In the genomic region with DNA sequence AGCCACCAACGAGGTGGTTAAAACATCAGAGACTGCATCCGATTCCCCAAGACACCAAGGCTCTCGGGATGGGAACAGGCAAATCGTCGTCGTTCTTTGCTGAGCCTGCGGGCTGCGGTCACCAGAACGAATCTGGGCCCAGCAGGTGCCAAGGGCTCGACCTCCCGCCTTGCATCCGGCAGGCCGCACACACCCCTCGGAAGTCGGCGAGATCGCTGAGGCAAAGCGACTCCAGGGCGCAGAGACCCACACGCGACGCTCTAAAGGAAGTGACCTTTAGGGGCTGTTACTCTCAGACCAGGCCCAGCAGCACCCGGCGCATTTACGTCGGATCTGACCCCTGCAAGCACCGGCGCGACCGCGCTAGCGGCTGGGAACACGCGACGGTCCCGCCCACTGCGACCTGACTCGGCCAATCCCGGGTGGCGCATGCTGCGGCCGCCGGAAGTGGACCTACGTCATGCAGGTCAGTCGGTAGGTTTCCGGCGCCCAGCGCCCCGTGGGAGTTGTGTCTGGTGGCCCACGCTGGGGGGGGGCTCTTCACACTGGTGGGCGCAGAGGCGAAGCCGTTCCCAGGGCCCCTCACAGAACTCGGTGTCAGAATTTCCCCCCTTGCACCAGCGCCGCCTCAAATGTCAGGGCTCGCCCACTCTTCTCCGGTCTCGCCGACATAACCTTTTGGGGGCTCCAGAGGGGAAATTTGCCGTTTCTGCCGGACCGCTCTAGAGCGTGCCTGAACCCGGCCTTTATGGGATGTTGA, we compare ENCODE assay signal across 8 cellular contexts. TPM values are rescaled to one million over a fixed set of nuclear protein-coding genes. Genes with fewer than 3 reads are reported as not detected.
A peak's percentile ranks its signal among the peaks of the same experiment; 100 is the strongest.
DNase-seq lines count a peak whose midpoint lies in the region; ATAC-seq and TF ChIP-seq lines count a peak whose summit lies in the region.

No MANE protein-coding gene starts in this region.

- H3K36me3 ChIP-seq in DND-41 (ENCODE audit: insufficient read depth, low read length), result no peaks in the 10 kb centered on the region
- no peaks in the 10 kb centered on the region for H3K36me3 ChIP-seq in psoas muscle (ENCODE audit: insufficient read depth in 1 of 2, low read depth in 1 of 2)
- H3K36me3 ChIP-seq in urinary bladder (ENCODE audit: insufficient read depth), result no peaks in the 10 kb centered on the region

- H3K27me3 Mint-ChIP-seq in glutamatergic neuron (ENCODE audit: unreplicated experiment), result peaks cover 4% of the 10 kb centered on the region

- H3K27me3 ChIP-seq in DND-41 (ENCODE audit: insufficient read depth, low read length, poor library complexity) (peaks cover under 1% of the 10 kb centered on the region), psoas muscle (ENCODE audit: insufficient read depth in 3 of 3, low read length in 2 of 3) (no peaks in the 10 kb centered on the region)

- 0 to 1% (median 0%) methylated on average over 62 to 65 of the region's 65 CpGs for WGBS in psoas muscle, 3 donors
- 1% methylated on average over 65 of the region's 65 CpGs for WGBS in urinary bladder

- peak overlapping the region; percentile 91 for H2AFZ ChIP-seq in DND-41 (ENCODE audit: low read depth, low read length)

- peak overlapping the region; percentile 92 to 94 for H3K27ac Mint-ChIP-seq in activated naive CD4-positive, alpha-beta T cell treated with anti-CD3 and anti-CD28 coated beads, Interleukin-2, amount 50 U/mL, for 72 hours
- peak overlapping the region; percentile 77 for H3K27ac Mint-ChIP-seq in glutamatergic neuron (ENCODE audit: unreplicated experiment)

- intact Hi-C loops in psoas muscle (cut with DNase I), result no loop called here

- peak; percentile 83 for ATAC-seq in DND-41 (ENCODE audit: insufficient read depth, low read depth)
- ATAC-seq in GM21723 (IDR thresholded peaks at IDR 0.05; ENCODE audit: unreplicated experiment), result peak; percentile 97
- ATAC-seq in SK-N-SH treated with all-trans-retinoic acid at 6 μM for 48 hours, result peak; percentile 99
- peak; percentile 89 to 90 for ATAC-seq in activated naive CD4-positive, alpha-beta T cell treated with anti-CD3 and anti-CD28 coated beads, Interleukin-2, amount 50 U/mL, for 72 hours
- ATAC-seq in psoas muscle, result peak; percentile 99 to 100 (median 100)

- H4K20me1 ChIP-seq in DND-41 (ENCODE audit: insufficient read depth, low read length), result no peaks in the 10 kb centered on the region

- no peaks in the 10 kb centered on the region for H3K9me3 Mint-ChIP-seq in activated naive CD4-positive, alpha-beta T cell treated with anti-CD3 and anti-CD28 coated beads, Interleukin-2, amount 50 U/mL, for 72 hours
- peaks cover 4% of the 10 kb centered on the region for H3K9me3 Mint-ChIP-seq in glutamatergic neuron (ENCODE audit: unreplicated experiment)

- peak overlapping the region; percentile 82 for H3K4me3 Mint-ChIP-seq in glutamatergic neuron (ENCODE audit: unreplicated experiment)

- peak overlapping the region; percentile 65 for H3K4me2 ChIP-seq in DND-41 (ENCODE audit: insufficient read depth, low read length)

- TF ChIP-seq CTCF in DND-41 (IDR thresholded peaks at IDR 0.05; ENCODE audit: borderline replicate concordance, extremely low read depth, low read length, poor library complexity, severe bottlenecking) (no peak), LNCaP clone FGC (IDR thresholded peaks at IDR 0.05; ENCODE audit: control insufficient read depth, extremely low read depth, insufficient read depth) (no peak), glutamatergic neuron (IDR thresholded peaks at IDR 0.05; ENCODE audit: partially characterized antibody, unreplicated experiment) (no peak), psoas muscle (IDR thresholded peaks at IDR 0.05) (no peak)

- H3K79me2 ChIP-seq in DND-41 (ENCODE audit: insufficient read depth, low read length), result no peaks in the 10 kb centered on the region

- peaks cover 10 to 12% of the 10 kb centered on the region in 2 donors for H3K36me3 Mint-ChIP-seq in activated naive CD4-positive, alpha-beta T cell treated with anti-CD3 and anti-CD28 coated beads, Interleukin-2, amount 50 U/mL, for 72 hours
- no peaks in the 10 kb centered on the region for H3K36me3 Mint-ChIP-seq in glutamatergic neuron (ENCODE audit: unreplicated experiment)

- H3K4me1 Mint-ChIP-seq in glutamatergic neuron (ENCODE audit: low read depth, unreplicated experiment), result no peaks in the 10 kb centered on the region

- H3K9me3 ChIP-seq in DND-41 (ENCODE audit: insufficient read depth, low read length, severe bottlenecking) (no peaks in the 10 kb centered on the region), psoas muscle (no peaks in the 10 kb centered on the region)

- peak overlapping the region; percentile 78 for H3K27ac ChIP-seq in DND-41 (ENCODE audit: low read length)
- peak overlapping the region; percentile 94 for H3K27ac ChIP-seq in psoas muscle
- H3K27ac ChIP-seq in urinary bladder (ENCODE audit: low read depth), result peak overlapping the region; percentile 81

- peak overlapping the region; percentile 65 for H3K9ac ChIP-seq in DND-41 (ENCODE audit: low read depth, low read length)

- H3K4me1 ChIP-seq in DND-41 (ENCODE audit: insufficient read depth, low read length) (peaks cover 11% of the 10 kb centered on the region; the same call in 1 of the 2 replicates), psoas muscle (no peaks in the 10 kb centered on the region), urinary bladder (ENCODE audit: insufficient read depth) (no peaks in the 10 kb centered on the region)

- H3K4me3 ChIP-seq in DND-41 (ENCODE audit: low read depth in 1 of 2, low read length in 2 of 2) (peak overlapping the region; percentile 40 to 58; a peak in 3 of 4 replicates), LNCaP clone FGC (ENCODE audit: low read depth, low read length) (peak overlapping the region; percentile 71), psoas muscle (peak overlapping the region; percentile 79), urinary bladder (ENCODE audit: low read depth, low read length) (peak overlapping the region; percentile 51)

- peak; percentile 76 for DNase-seq in DND-41
- DNase-seq in LNCaP clone FGC (ENCODE audit: low read depth), result peak; percentile 91
- DNase-seq in activated naive CD4-positive, alpha-beta T cell treated with anti-CD3 and anti-CD28 coated beads, Interleukin-2, amount 50 U/mL, for 72 hours (ENCODE audit: low spot score in 2 of 2), result peak; percentile 80 to 98
- DNase-seq in glutamatergic neuron, result peak; percentile 82
- DNase-seq in psoas muscle, result peak; percentile 97 to 99

TF ChIP-seq in SK-N-SH treated with all-trans-retinoic acid at 6 μM for 48 hours, 23 proteins besides CTCF, POLR2A, EP300 and RAD21 (continues in another document):
- TF ChIP-seq, protein P1, sequence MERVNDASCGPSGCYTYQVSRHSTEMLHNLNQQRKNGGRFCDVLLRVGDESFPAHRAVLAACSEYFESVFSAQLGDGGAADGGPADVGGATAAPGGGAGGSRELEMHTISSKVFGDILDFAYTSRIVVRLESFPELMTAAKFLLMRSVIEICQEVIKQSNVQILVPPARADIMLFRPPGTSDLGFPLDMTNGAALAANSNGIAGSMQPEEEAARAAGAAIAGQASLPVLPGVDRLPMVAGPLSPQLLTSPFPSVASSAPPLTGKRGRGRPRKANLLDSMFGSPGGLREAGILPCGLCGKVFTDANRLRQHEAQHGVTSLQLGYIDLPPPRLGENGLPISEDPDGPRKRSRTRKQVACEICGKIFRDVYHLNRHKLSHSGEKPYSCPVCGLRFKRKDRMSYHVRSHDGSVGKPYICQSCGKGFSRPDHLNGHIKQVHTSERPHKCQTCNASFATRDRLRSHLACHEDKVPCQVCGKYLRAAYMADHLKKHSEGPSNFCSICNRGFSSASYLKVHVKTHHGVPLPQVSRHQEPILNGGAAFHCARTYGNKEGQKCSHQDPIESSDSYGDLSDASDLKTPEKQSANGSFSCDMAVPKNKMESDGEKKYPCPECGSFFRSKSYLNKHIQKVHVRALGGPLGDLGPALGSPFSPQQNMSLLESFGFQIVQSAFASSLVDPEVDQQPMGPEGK (CRISPR knock-in tag; IDR thresholded peaks at IDR 0.05; ENCODE audit: borderline replicate concordance), result peak; percentile 47; the same call in 1 of the 2 replicates
- TF ChIP-seq ZC3H10 (CRISPR knock-in tag; IDR thresholded peaks at IDR 0.05) (no peak), ZFP30 (CRISPR knock-in tag; IDR thresholded peaks at IDR 0.05) (no peak), TOX (CRISPR knock-in tag; IDR thresholded peaks at IDR 0.05; ENCODE audit: borderline replicate concordance) (no peak)
- TF ChIP-seq, protein P2, sequence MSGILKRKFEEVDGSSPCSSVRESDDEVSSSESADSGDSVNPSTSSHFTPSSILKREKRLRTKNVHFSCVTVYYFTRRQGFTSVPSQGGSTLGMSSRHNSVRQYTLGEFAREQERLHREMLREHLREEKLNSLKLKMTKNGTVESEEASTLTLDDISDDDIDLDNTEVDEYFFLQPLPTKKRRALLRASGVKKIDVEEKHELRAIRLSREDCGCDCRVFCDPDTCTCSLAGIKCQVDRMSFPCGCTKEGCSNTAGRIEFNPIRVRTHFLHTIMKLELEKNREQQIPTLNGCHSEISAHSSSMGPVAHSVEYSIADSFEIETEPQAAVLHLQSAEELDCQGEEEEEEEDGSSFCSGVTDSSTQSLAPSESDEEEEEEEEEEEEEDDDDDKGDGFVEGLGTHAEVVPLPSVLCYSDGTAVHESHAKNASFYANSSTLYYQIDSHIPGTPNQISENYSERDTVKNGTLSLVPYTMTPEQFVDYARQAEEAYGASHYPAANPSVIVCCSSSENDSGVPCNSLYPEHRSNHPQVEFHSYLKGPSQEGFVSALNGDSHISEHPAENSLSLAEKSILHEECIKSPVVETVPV (CRISPR knock-in tag; IDR thresholded peaks at IDR 0.05), result no peak
- TF ChIP-seq, protein P3, sequence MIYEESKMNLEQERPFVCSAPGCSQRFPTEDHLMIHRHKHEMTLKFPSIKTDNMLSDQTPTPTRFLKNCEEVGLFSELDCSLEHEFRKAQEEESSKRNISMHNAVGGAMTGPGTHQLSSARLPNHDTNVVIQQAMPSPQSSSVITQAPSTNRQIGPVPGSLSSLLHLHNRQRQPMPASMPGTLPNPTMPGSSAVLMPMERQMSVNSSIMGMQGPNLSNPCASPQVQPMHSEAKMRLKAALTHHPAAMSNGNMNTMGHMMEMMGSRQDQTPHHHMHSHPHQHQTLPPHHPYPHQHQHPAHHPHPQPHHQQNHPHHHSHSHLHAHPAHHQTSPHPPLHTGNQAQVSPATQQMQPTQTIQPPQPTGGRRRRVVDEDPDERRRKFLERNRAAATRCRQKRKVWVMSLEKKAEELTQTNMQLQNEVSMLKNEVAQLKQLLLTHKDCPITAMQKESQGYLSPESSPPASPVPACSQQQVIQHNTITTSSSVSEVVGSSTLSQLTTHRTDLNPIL (CRISPR knock-in tag; IDR thresholded peaks at IDR 0.05; ENCODE audit: low read depth), result no peak

RNA-seq across cellular contexts. Expression of a gene that starts 7.5 kb away (rescaled TPM):
- 100 to 1,000 TPM; 385 to 475 TPM for total RNA-seq in activated naive CD4-positive, alpha-beta T cell treated with anti-CD3 and anti-CD28 coated beads, Interleukin-2, amount 50 U/mL, for 72 hours
- total RNA-seq in glutamatergic neuron (ENCODE audit: unreplicated experiment), result 196 TPM
- total RNA-seq in psoas muscle, result 100 to 1,000 TPM; 389 to 467 (median 417) TPM
- 100 to 1,000 TPM; 430 to 441 (median 432) TPM for polyA plus RNA-seq in psoas muscle
- total RNA-seq in urinary bladder, result 132 TPM
- 297 TPM for polyA plus RNA-seq in urinary bladder

RNA-seq across cellular contexts. Expression of a gene that starts 13.4 kb away (rescaled TPM):
- total RNA-seq in activated naive CD4-positive, alpha-beta T cell treated with anti-CD3 and anti-CD28 coated beads, Interleukin-2, amount 50 U/mL, for 72 hours, result 10 to 100 TPM; 10.8 to 66.8 TPM
- 0.15 TPM for total RNA-seq in glutamatergic neuron (ENCODE audit: unreplicated experiment)
- total RNA-seq in psoas muscle, result under 1 TPM in 1 of 4 donors, not detected in 3; 0.12 TPM
- under 1 TPM in 2 of 3 donors, not detected in 1; 0.01 TPM for polyA plus RNA-seq in psoas muscle
- 0.16 TPM for total RNA-seq in urinary bladder
- polyA plus RNA-seq in urinary bladder, result not detected

Comparison
In these comparisons a context has a peak if more than half of its experiments do, and no peak if none do; other contexts are left out.
1. Peak in every context shown above with its lines: DNase-seq, ATAC-seq, H3K4me3 ChIP-seq and H3K27ac ChIP-seq.
2. RNA of a gene that starts 13.4 kb away (total RNA-seq): 10.8 to 66.8 TPM in activated naive CD4-positive, alpha-beta T cell treated with anti-CD3 and anti-CD28 coated beads, Interleukin-2, amount 50 U/mL, for 72 hours; 0.16 TPM in urinary bladder (single experiment), 0.15 TPM in glutamatergic neuron (single experiment) and 0.12 TPM in psoas muscle; every median in the first group is over 10 times any median in the second.